ENCODE assay signal across 1 cellular context in the genomic region with DNA sequence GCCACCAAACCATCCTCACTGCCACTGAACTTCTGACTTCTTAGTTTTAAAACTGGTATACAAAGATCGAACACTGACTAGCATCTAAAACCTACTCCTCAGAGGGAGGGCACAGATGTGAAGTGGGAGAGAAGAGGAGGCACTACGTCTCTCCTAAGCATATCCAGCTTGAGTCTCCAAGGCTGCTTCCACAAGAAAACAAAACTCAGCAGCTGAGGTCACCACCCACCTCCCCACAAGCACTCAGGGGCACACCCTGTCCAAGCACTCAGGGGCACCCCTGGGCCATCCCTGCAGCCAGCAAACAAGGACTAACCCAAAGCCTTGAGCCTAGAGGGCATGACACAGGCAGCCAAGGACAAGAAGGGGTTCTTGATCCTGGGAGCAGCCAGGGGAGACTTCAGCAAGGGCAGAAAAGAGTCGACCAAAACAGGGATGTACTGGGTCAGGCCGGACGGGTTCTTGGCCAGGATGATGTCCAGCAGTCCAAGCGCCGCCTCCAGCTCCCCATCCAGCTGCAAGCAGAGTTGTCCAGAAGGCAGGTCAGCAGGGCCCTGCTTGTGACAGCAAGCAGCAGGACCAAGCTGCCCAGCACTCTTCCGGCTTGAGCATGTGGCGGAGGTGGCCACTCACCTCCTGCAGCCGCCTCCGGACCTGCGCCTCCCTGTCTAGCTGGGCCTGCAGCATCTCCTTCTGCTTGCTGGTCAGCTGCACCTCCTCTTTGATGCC.
TF ChIP-seq lines count a peak whose summit lies in the region.

No MANE protein-coding gene starts in this region.

TF ChIP-seq in GM12878, 131 proteins besides CTCF, POLR2A, EP300 and RAD21:
- TF ChIP-seq SUPT20H (IDR thresholded peaks at IDR 0.05; ENCODE audit: borderline replicate concordance, control insufficient read depth, low read depth, low read length) (no peak), BACH1 (IDR thresholded peaks at IDR 0.05; ENCODE audit: borderline replicate concordance) (no peak), PAX5 (IDR thresholded peaks at IDR 0.05; ENCODE audit: borderline replicate concordance, low read depth, low read length) (no peak), ESRRA (IDR thresholded peaks at IDR 0.05; ENCODE audit: low read length) (no peak), KDM1A (IDR thresholded peaks at IDR 0.05; ENCODE audit: borderline replicate concordance) (no peak), SP1 (IDR thresholded peaks at IDR 0.05; ENCODE audit: low read depth, low read length) (no peak), SUZ12 (IDR thresholded peaks at IDR 0.05; ENCODE audit: unreplicated experiment) (no peak), NFYA (IDR thresholded peaks at IDR 0.05; ENCODE audit: borderline replicate concordance, low read depth, low read length) (no peak), TCF3 (IDR thresholded peaks at IDR 0.05; ENCODE audit: borderline replicate concordance, insufficient read depth, low read depth, low read length) (no peak), RBBP5 (conservative IDR thresholded peaks at IDR 0.05) (no peak), ZBED1 (IDR thresholded peaks at IDR 0.05; ENCODE audit: borderline replicate concordance) (no peak), STAT3 (IDR thresholded peaks at IDR 0.05; ENCODE audit: low read depth, low read length) (no peak), SMAD5 (IDR thresholded peaks at IDR 0.05; ENCODE audit: low read depth) (no peak), ETV6 (conservative IDR thresholded peaks at IDR 0.05 in 1 of 2, IDR thresholded peaks at IDR 0.05 in 1 of 2; ENCODE audit: borderline replicate concordance in 1 of 2, low read depth in 1 of 2) (no peak), FOXM1 (IDR thresholded peaks at IDR 0.05; ENCODE audit: low read depth, low read length) (no peak)
- TF ChIP-seq, protein P1, sequence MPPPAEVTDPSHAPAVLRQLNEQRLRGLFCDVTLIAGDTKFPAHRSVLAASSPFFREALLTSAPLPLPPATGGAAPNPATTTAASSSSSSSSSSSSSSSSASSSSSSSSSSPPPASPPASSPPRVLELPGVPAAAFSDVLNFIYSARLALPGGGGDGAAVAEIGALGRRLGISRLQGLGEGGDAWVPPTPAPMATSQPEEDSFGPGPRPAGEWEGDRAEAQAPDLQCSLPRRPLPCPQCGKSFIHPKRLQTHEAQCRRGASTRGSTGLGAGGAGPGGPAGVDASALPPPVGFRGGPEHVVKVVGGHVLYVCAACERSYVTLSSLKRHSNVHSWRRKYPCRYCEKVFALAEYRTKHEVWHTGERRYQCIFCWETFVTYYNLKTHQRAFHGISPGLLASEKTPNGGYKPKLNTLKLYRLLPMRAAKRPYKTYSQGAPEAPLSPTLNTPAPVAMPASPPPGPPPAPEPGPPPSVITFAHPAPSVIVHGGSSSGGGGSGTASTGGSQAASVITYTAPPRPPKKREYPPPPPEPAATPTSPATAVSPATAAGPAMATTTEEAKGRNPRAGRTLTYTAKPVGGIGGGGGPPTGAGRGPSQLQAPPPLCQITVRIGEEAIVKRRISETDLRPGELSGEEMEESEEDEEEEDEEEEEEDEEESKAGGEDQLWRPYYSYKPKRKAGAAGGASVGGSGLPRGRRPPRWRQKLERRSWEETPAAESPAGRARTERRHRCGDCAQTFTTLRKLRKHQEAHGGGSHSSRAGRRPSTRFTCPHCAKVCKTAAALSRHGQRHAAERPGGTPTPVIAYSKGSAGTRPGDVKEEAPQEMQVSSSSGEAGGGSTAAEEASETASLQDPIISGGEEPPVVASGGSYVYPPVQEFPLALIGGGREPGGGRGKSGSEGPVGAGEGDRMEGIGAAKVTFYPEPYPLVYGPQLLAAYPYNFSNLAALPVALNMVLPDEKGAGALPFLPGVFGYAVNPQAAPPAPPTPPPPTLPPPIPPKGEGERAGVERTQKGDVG (CRISPR knock-in tag; IDR thresholded peaks at IDR 0.05), result no peak
